In genomic region chr16:10941935-10942351, GRCh38 we compare ENCODE assay signal across 8 cellular contexts. TPM values are rescaled to one million over a fixed set of nuclear protein-coding genes. Genes with fewer than 3 reads are reported as not detected.
DNase-seq lines count a peak whose midpoint lies in the region; ATAC-seq, FAIRE-seq and TF ChIP-seq lines count a peak whose summit lies in the region.
"Not testable (repeated sequence)": the region's sequence is repeated elsewhere in the genome, so short reads cannot be mapped to it uniquely, and the experiment has no call there.

No MANE protein-coding gene starts in this region.

- not testable (repeated sequence) for H3K27me3 Mint-ChIP-seq in activated naive CD8-positive, alpha-beta T cell treated with anti-CD3 and anti-CD28 coated beads, Interleukin-2, amount 10 ng/mL, durations not matched to agents 7 days and 5 days

- H3K9me3 ChIP-seq in A549; RWPE2 (ENCODE audit: severe bottlenecking); esophagus squamous epithelium; lung (ENCODE audit: control insufficient read depth in 2 of 2, insufficient read depth in 1 of 2, low read length in 1 of 2): not testable (repeated sequence)

- CTCF ChIA-PET in A549 (lab: Yijun Ruan, JAX), result interaction anchor here (0.6 to 3.7 kb wide), 5 partner anchors 12 to 79 kb away, joined by 3 to 11 read pairs (median 3); no protein-coding TSS in a partner anchor

- not testable (repeated sequence) for H3K27ac Mint-ChIP-seq in activated naive CD8-positive, alpha-beta T cell treated with anti-CD3 and anti-CD28 coated beads, Interleukin-2, amount 10 ng/mL, durations not matched to agents 7 days and 5 days

- H3K36me3 ChIP-seq in RWPE2 (ENCODE audit: low read depth); lung (ENCODE audit: control insufficient read depth in 2 of 2, insufficient read depth in 2 of 2, low read length in 2 of 2): not testable (repeated sequence)
- H3K36me3 ChIP-seq in esophagus squamous epithelium, result peaks cover 0 to 12% (median 0%) of the 10 kb centered on the region in 3 donors

- H3K9me3 Mint-ChIP-seq in activated naive CD8-positive, alpha-beta T cell treated with anti-CD3 and anti-CD28 coated beads, Interleukin-2, amount 10 ng/mL, durations not matched to agents 7 days and 5 days, result not testable (repeated sequence)

- H3K4me1 ChIP-seq in A549 (peaks cover 32% of the 10 kb centered on the region), RWPE2 (ENCODE audit: insufficient read depth, poor library complexity, severe bottlenecking) (peaks cover 17% of the 10 kb centered on the region), esophagus squamous epithelium (peaks cover 67 to 87% (median 67%) of the 10 kb centered on the region in 3 donors), lung (ENCODE audit: control insufficient read depth in 2 of 2, insufficient read depth in 2 of 2, low read length in 2 of 2) (peaks cover 43 to 45% of the 10 kb centered on the region in 2 donors)

- not testable (repeated sequence) for TF ChIP-seq EP300 in A549 (IDR thresholded peaks at IDR 0.05)

- not testable (repeated sequence) for TF ChIP-seq CTCF in A549 (IDR thresholded peaks at IDR 0.05); RWPE2 (IDR thresholded peaks at IDR 0.05; ENCODE audit: poor library complexity, severe bottlenecking); esophagus squamous epithelium (IDR thresholded peaks at IDR 0.05); lung (IDR thresholded peaks at IDR 0.05; ENCODE audit: control extremely low read depth, extremely low read depth)

- H3K4me3 Mint-ChIP-seq in activated naive CD8-positive, alpha-beta T cell treated with anti-CD3 and anti-CD28 coated beads, Interleukin-2, amount 10 ng/mL, durations not matched to agents 7 days and 5 days, result peak overlapping the region; percentile 92

- TF ChIP-seq RAD21 in A549 (conservative IDR thresholded peaks at IDR 0.05 in 1 of 2, IDR thresholded peaks at IDR 0.05 in 1 of 2), result not testable (repeated sequence)

- peak overlapping the region; percentile 87 for H3K4me3 ChIP-seq in A549
- H3K4me3 ChIP-seq in RWPE2 (ENCODE audit: severe bottlenecking), result peak overlapping the region; percentile 47
- H3K4me3 ChIP-seq in esophagus squamous epithelium, result peak overlapping the region; percentile 78 to 93 (median 90)
- peak overlapping the region; percentile 50 for H3K4me3 ChIP-seq in lung
- H3K4me3 ChIP-seq in skeletal muscle cell (ENCODE audit: low read depth, low read length), result peak overlapping the region; percentile 82

- H3K27me3 ChIP-seq in RWPE2 (ENCODE audit: insufficient read depth, poor library complexity, severe bottlenecking); esophagus squamous epithelium; lung (ENCODE audit: control insufficient read depth, insufficient read depth): not testable (repeated sequence)

- H3K27ac ChIP-seq in A549, result peak overlapping the region; percentile 66 to 91
- peak overlapping the region; percentile 43 for H3K27ac ChIP-seq in RWPE2 (ENCODE audit: poor library complexity, severe bottlenecking)
- peak overlapping the region; percentile 75 to 91 (median 86) for H3K27ac ChIP-seq in esophagus squamous epithelium
- H3K27ac ChIP-seq in lung (ENCODE audit: low read depth in 1 of 2, low read length in 1 of 2), result peak overlapping the region; percentile 75 to 93

- not testable (repeated sequence) for DNase-seq in A549 (ENCODE audit: low read depth in 1 of 2, low spot score in 1 of 2); RWPE2 (ENCODE audit: low spot score); activated naive CD8-positive, alpha-beta T cell treated with anti-CD3 and anti-CD28 coated beads, Interleukin-2, amount 10 ng/mL, durations not matched to agents 7 days and 5 days; esophagus squamous epithelium (lab: John Stamatoyannopoulos, UW); lung (ENCODE audit: low spot score); skeletal muscle cell (ENCODE audit: low read depth)

- FAIRE-seq in A549 (lab: Jason Lieb, UNC), result not testable (repeated sequence)

- ATAC-seq in A549 (peak; percentile 17 to 45; a peak in 5 of 6 replicates), GM18909 (IDR thresholded peaks at IDR 0.05; ENCODE audit: poor library complexity, unreplicated experiment) (peak; percentile 5), HG03103 (IDR thresholded peaks at IDR 0.05; ENCODE audit: low read depth, unreplicated experiment) (peak; percentile 6), RWPE2 (ENCODE audit: low read depth) (peak; percentile 1; the same call in 1 of the 3 replicates)
- ATAC-seq in activated naive CD8-positive, alpha-beta T cell treated with anti-CD3 and anti-CD28 coated beads, Interleukin-2, amount 10 ng/mL, durations not matched to agents 7 days and 5 days (ENCODE audit: low read depth), result peak; percentile 9
- ATAC-seq in lung (ENCODE audit: insufficient read depth, low FRiP score), result not testable (repeated sequence)

- H3K4me1 Mint-ChIP-seq in activated naive CD8-positive, alpha-beta T cell treated with anti-CD3 and anti-CD28 coated beads, Interleukin-2, amount 10 ng/mL, durations not matched to agents 7 days and 5 days, result peaks cover 66% of the 10 kb centered on the region

- H3K4me2 ChIP-seq in A549, result peak overlapping the region; percentile 90

- intact Hi-C loops in esophagus squamous epithelium (cut with DNase I), result not testable (repeated sequence)

- WGBS in A549 (ENCODE audit: missing lambda C conversion rate), result no CpG with 5 or more reads among the region's 52 CpGs
- no CpG with 5 or more reads among the region's 52 CpGs for WGBS in esophagus squamous epithelium, 2 donors
- 0% methylated on average over 26 to 52 of the region's 52 CpGs for WGBS in lung, 2 donors

- POLR2A ChIA-PET in A549 (lab: Yijun Ruan, JAX), result interaction anchor here (1.0 to 1.8 kb wide), 4 partner anchors 10 to 314 kb away, joined by 3 to 9 read pairs (median 4); partner anchors contain the start of genes NUBP1 and SOCS1
- POLR2A ChIA-PET in activated naive CD8-positive, alpha-beta T cell treated with anti-CD3 and anti-CD28 coated beads, Interleukin-2, amount 10 ng/mL, durations not matched to agents 7 days and 5 days (lab: Charles Lee), result interaction anchor here (0.6 to 1.0 kb wide), 5 partner anchors 61 to 1850 kb away, joined by 3 to 6 read pairs (median 4); partner anchors contain the start of genes HAPSTR1, NUBP1 and SOCS1

- TF ChIP-seq POLR2A in A549 (IDR thresholded peaks at IDR 0.05; ENCODE audit: low read length); esophagus squamous epithelium (IDR thresholded peaks at IDR 0.05): not testable (repeated sequence)

- H3K36me3 Mint-ChIP-seq in activated naive CD8-positive, alpha-beta T cell treated with anti-CD3 and anti-CD28 coated beads, Interleukin-2, amount 10 ng/mL, durations not matched to agents 7 days and 5 days, result not testable (repeated sequence)

TF ChIP-seq in A549, 52 proteins besides CTCF, POLR2A, EP300 and RAD21:
- TF ChIP-seq PHF8 (IDR thresholded peaks at IDR 0.05; ENCODE audit: borderline replicate concordance, low read depth), result peak; percentile 63; the same call in 1 of the 2 replicates

RNA-seq across cellular contexts. Expression of gene DEXI, which starts 0.3 kb away (rescaled TPM):
- polyA plus RNA-seq in A549 (2011; rRNA removed), result 22.0 and 27.1 TPM in 2 replicates
- polyA plus RNA-seq in A549 (2012; cell fraction: cytosol; rRNA removed), result 45.9 and 57.8 TPM in 2 replicates
- polyA plus RNA-seq in A549 (2012; cell fraction: nucleus; rRNA removed), result 45.3 and 46.2 TPM in 2 replicates
- 31.9 to 34.0 TPM (median 33.0 TPM) in 3 replicates for polyA plus RNA-seq in A549 (2017; fragmentation: RNase III; extraction: RNeasy Plus Mini Kit Qiagen cat#74134 plus additional on column Dnase treatment)
- polyA minus RNA-seq in A549 (2011; rRNA and poly(A)+ RNA removed), result 16.8 and 26.1 TPM in 2 replicates
- 10 to 100 TPM; 31.4 to 32.3 TPM for total RNA-seq in activated naive CD8-positive, alpha-beta T cell treated with anti-CD3 and anti-CD28 coated beads, Interleukin-2, amount 10 ng/mL, durations not matched to agents 7 days and 5 days
- total RNA-seq in esophagus squamous epithelium, result 10 to 100 TPM; 22.6 to 60.1 (median 28.4) TPM
- total RNA-seq in lung, result 10 to 100 TPM; 19.5 to 35.5 TPM
- polyA plus RNA-seq in lung, result 10 to 100 TPM; 22.1 to 33.9 TPM

RNA-seq across cellular contexts. Expression of gene CLEC16A, which starts 2.4 kb away (rescaled TPM):
- polyA plus RNA-seq in A549 (2011; rRNA removed) (10.4 and 10.6 TPM in 2 replicates), A549 (2017; fragmentation: RNase III; extraction: RNeasy Plus Mini Kit Qiagen cat#74134 plus additional on column Dnase treatment) (8.3 to 8.5 TPM (median 8.4 TPM) in 3 replicates), lung (10 to 100 TPM; 14.3 to 14.7 TPM)
- polyA plus RNA-seq in A549 (2012; cell fraction: cytosol; rRNA removed), result 8.6 and 10.8 TPM in 2 replicates
- 14.2 and 15.6 TPM in 2 replicates for polyA plus RNA-seq in A549 (2012; cell fraction: nucleus; rRNA removed)
- polyA minus RNA-seq in A549 (2011; rRNA and poly(A)+ RNA removed), result 27.4 and 34.2 TPM in 2 replicates
- total RNA-seq in activated naive CD8-positive, alpha-beta T cell treated with anti-CD3 and anti-CD28 coated beads, Interleukin-2, amount 10 ng/mL, durations not matched to agents 7 days and 5 days, result 10 to 100 TPM; 31.1 to 34.1 TPM
- total RNA-seq in esophagus squamous epithelium (10 to 100 TPM; 20.3 to 25.7 (median 25.1) TPM), lung (10 to 100 TPM; 38.1 to 44.4 TPM)
